8 cellular contexts compared by ENCODE assay signal in genomic region chr1:227766015-227766634, GRCh38. TPM values are rescaled to one million over a fixed set of nuclear protein-coding genes. Genes with fewer than 3 reads are reported as not detected.
DNase-seq lines count a peak whose midpoint lies in the region; ATAC-seq and TF ChIP-seq lines count a peak whose summit lies in the region.

No MANE protein-coding gene starts in this region.

- POLR2A ChIA-PET in HEK293T (lab: Yijun Ruan, JAX): no interaction called here

- CTCF ChIA-PET in HEK293T (lab: Yijun Ruan, JAX): no interaction called here

- H3K27ac ChIP-seq in tibial artery: no peak overlapping the region

- H3K4me3 ChIP-seq in BE2C (ENCODE audit: low read depth, low read length): no peak overlapping the region
- H3K4me3 ChIP-seq in tibial artery: no peak overlapping the region

- peak; percentile 47 for ATAC-seq in GM21447 (IDR thresholded peaks at IDR 0.05; ENCODE audit: unreplicated experiment)

- H3K36me3 ChIP-seq in BE2C (peaks cover 26% of the 10 kb centered on the region), tibial artery (peaks cover 27 to 85% (median 52%) of the 10 kb centered on the region in 3 donors)

- H3K27me3 ChIP-seq in BE2C (no peaks in the 10 kb centered on the region), tibial artery (no peaks in the 10 kb centered on the region)

- no peaks in the 10 kb centered on the region for H3K4me1 ChIP-seq in BE2C
- peaks cover 0 to 16% (median 6%) of the 10 kb centered on the region in 4 donors for H3K4me1 ChIP-seq in tibial artery

- H3K9me3 Mint-ChIP-seq in stimulated activated naive CD8-positive, alpha-beta T cell treated with anti-CD3 and anti-CD28 coated beads, Interleukin-15, Interleukin-2, amounts not matched to agents 100 ng/mL and 50 ng/mL, for 24 hours: no peaks in the 10 kb centered on the region

- H3K27ac Mint-ChIP-seq in stimulated activated naive CD8-positive, alpha-beta T cell treated with anti-CD3 and anti-CD28 coated beads, Interleukin-15, Interleukin-2, amounts not matched to agents 100 ng/mL and 50 ng/mL, for 24 hours: peak overlapping the region; percentile 45

- H3K9me3 ChIP-seq in BE2C (no peaks in the 10 kb centered on the region), tibial artery (no peaks in the 10 kb centered on the region)

- DNase-seq in NCI-H2081 treated with DMSO at 0.1 percent for 48 hours (lab: John Stamatoyannopoulos, UW) (peak; percentile 89), islet precursor cell (peak; percentile 86), BE2C (no peak), HEK293T (ENCODE audit: extremely low spot score) (no peak), tibial artery (no peak)
- DNase-seq in activated CD8-positive, alpha-beta memory T cell treated with anti-CD3 and anti-CD28 coated beads for 24 hours: peak; percentile 84

- intact Hi-C loops in tibial artery (cut with DNase I; ENCODE audit: low total_unique reads): loop anchor here (10.0 kb wide), 1 partner anchor 319 kb away; the partner anchor contains the start of gene ARF1

- no peaks in the 10 kb centered on the region for H3K27me3 Mint-ChIP-seq in stimulated activated naive CD8-positive, alpha-beta T cell treated with anti-CD3 and anti-CD28 coated beads, Interleukin-15, Interleukin-2, amounts not matched to agents 100 ng/mL and 50 ng/mL, for 24 hours

- peaks cover 36% of the 10 kb centered on the region for H3K36me3 Mint-ChIP-seq in stimulated activated naive CD8-positive, alpha-beta T cell treated with anti-CD3 and anti-CD28 coated beads, Interleukin-15, Interleukin-2, amounts not matched to agents 100 ng/mL and 50 ng/mL, for 24 hours (ENCODE audit: low read depth)

- peaks cover 71% of the 10 kb centered on the region for H3K4me1 Mint-ChIP-seq in stimulated activated naive CD8-positive, alpha-beta T cell treated with anti-CD3 and anti-CD28 coated beads, Interleukin-15, Interleukin-2, amounts not matched to agents 100 ng/mL and 50 ng/mL, for 24 hours (ENCODE audit: low read depth)

- TF ChIP-seq CTCF in BE2C (IDR thresholded peaks at IDR 0.05; ENCODE audit: low read depth, low read length) (no peak), tibial artery (IDR thresholded peaks at IDR 0.05) (no peak)

- H3K4me3 Mint-ChIP-seq in stimulated activated naive CD8-positive, alpha-beta T cell treated with anti-CD3 and anti-CD28 coated beads, Interleukin-15, Interleukin-2, amounts not matched to agents 100 ng/mL and 50 ng/mL, for 24 hours: peak overlapping the region; percentile 20

TF ChIP-seq in HEK293T, 16 proteins besides CTCF, POLR2A, EP300 and RAD21:
- TF ChIP-seq FOXA1 (IDR thresholded peaks at IDR 0.05) (no peak), LEF1 (IDR thresholded peaks at IDR 0.05; ENCODE audit: borderline replicate concordance) (no peak), ARNT (IDR thresholded peaks at IDR 0.05) (no peak), CTBP1 (IDR thresholded peaks at IDR 0.05; ENCODE audit: borderline replicate concordance) (no peak), SUZ12 (IDR thresholded peaks at IDR 0.05) (no peak), ZNF384 (IDR thresholded peaks at IDR 0.05) (no peak), L3MBTL2 (conservative IDR thresholded peaks at IDR 0.05) (no peak)
- TF ChIP-seq, protein P1, sequence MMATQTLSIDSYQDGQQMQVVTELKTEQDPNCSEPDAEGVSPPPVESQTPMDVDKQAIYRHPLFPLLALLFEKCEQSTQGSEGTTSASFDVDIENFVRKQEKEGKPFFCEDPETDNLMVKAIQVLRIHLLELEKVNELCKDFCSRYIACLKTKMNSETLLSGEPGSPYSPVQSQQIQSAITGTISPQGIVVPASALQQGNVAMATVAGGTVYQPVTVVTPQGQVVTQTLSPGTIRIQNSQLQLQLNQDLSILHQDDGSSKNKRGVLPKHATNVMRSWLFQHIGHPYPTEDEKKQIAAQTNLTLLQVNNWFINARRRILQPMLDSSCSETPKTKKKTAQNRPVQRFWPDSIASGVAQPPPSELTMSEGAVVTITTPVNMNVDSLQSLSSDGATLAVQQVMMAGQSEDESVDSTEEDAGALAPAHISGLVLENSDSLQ (IDR thresholded peaks at IDR 0.05): no peak

RNA-seq across cellular contexts. Expression of gene SNAP47, which starts 30.9 kb away (rescaled TPM):
- polyA plus RNA-seq in BE2C (2012; ENCODE audit: insufficient read depth, insufficient read length, low read depth): 104 TPM

RNA-seq across cellular contexts. Expression of gene JMJD4, which starts 31.0 kb away (rescaled TPM):
- polyA plus RNA-seq in BE2C (2012; ENCODE audit: insufficient read depth, insufficient read length, low read depth): 38.7 TPM

RNA-seq across cellular contexts. Expression of gene PRSS38, which starts 49.4 kb away (rescaled TPM):
- not detected for polyA plus RNA-seq in BE2C (2012; ENCODE audit: insufficient read depth, insufficient read length, low read depth)

Comparison
In these comparisons a context has a peak if more than half of its experiments do, and no peak if none do; other contexts are left out.
1. DNase-seq: peak in NCI-H2081 treated with DMSO at 0.1 percent for 48 hours (single experiment), activated CD8-positive, alpha-beta memory T cell treated with anti-CD3 and anti-CD28 coated beads for 24 hours (single experiment) and islet precursor cell (single experiment); none in BE2C (single experiment), HEK293T (single experiment) and tibial artery (0 of 2).